8 cellular contexts compared by ENCODE assay signal in the genomic region with DNA sequence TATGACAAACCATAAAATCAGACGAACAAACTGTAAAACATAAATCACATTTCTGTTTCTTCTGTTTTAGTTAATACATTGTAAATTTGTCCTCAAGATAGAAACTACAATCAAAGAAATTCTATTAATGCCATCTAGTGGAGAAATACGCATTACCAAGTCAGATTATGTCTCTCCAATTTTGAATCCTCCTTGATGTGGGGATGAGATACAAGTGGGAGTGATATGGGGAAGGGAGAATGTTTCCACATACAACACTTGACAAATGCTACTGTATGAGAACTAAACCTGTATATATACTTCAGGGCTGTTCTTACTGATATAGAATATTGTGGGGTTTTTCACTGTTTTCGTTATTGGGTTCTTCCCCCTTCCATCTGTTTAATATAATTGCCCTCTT. TPM values are rescaled to one million over a fixed set of nuclear protein-coding genes. Genes with fewer than 3 reads are reported as not detected.
A peak's percentile ranks its signal among the peaks of the same experiment; 100 is the strongest.
DNase-seq lines count a peak whose midpoint lies in the region; ATAC-seq and TF ChIP-seq lines count a peak whose summit lies in the region.

No MANE protein-coding gene starts in this region.

- in situ Hi-C loops in Panc1 (cut with HindIII; ENCODE audit: low pct_unique_long_range_greater_than_20kb, low sequenced_read_pairs), result no loop called here

- H3K27ac ChIP-seq in Panc1 (ENCODE audit: low read length), result no peak overlapping the region

- POLR2A ChIA-PET in HEK293T (lab: Yijun Ruan, JAX), result no interaction called here
- POLR2A ChIA-PET in Panc1 (lab: Charles Lee), result no interaction called here

- H3K4me3 ChIP-seq in BE2C (ENCODE audit: low read depth, low read length) (no peak overlapping the region), Panc1 (ENCODE audit: low read depth in 2 of 2, low read length in 2 of 2) (no peak overlapping the region)

- DNase-seq in BE2C, result no peak
- no peak for DNase-seq in HEK293T (ENCODE audit: extremely low spot score)
- peak; percentile 10 for DNase-seq in Panc1 (ENCODE audit: low read depth, low spot score)
- DNase-seq in globus pallidus (ENCODE audit: low spot score), result peak; percentile 19
- DNase-seq in NCI-H128 (lab: John Stamatoyannopoulos, UW; ENCODE audit: unreplicated experiment), result no peak
- no peak for DNase-seq in nucleus accumbens (lab: John Stamatoyannopoulos, UW)
- DNase-seq in T-helper 9 cell, result no peak
- no peak for DNase-seq in hepatic stellate cell (ENCODE audit: low spot score)

- no peaks in the 10 kb centered on the region for H3K9me3 ChIP-seq in BE2C
- H3K9me3 ChIP-seq in Panc1 (ENCODE audit: control insufficient read depth, insufficient read depth, low read depth, low read length), result no peaks in the 10 kb centered on the region

- no peak for ATAC-seq in Panc1

- TF ChIP-seq CTCF in BE2C (IDR thresholded peaks at IDR 0.05; ENCODE audit: low read depth, low read length), result peak; percentile 32; the same call in 1 of the 2 replicates
- peak; percentile 69; the same call in 1 of the 2 replicates for TF ChIP-seq CTCF in Panc1 (IDR thresholded peaks at IDR 0.05)

- H3K36me3 ChIP-seq in BE2C, result no peaks in the 10 kb centered on the region
- H3K36me3 ChIP-seq in Panc1 (ENCODE audit: control insufficient read depth, insufficient read depth, low read length), result no peaks in the 10 kb centered on the region

- BruUV-seq in Panc1 (replicated peaks; lab: Mats Ljungman, UMichigan), result no TSS peak

- H3K4me1 ChIP-seq in BE2C (no peaks in the 10 kb centered on the region), Panc1 (ENCODE audit: control insufficient read depth, insufficient read depth, low read length) (peaks cover 3% of the 10 kb centered on the region; the same call in 1 of the 2 replicates)

- H3K27me3 ChIP-seq in BE2C (no peaks in the 10 kb centered on the region), Panc1 (ENCODE audit: control insufficient read depth, insufficient read depth, low read length) (peaks cover 15% of the 10 kb centered on the region)

- intact Hi-C loops in Panc1 (cut with micrococcal nuclease; ENCODE audit: unreplicated experiment), result loop anchor here (1.0 to 5.0 kb wide), 2 partner anchors 120 to 235 kb away; no protein-coding TSS in a partner anchor

- CTCF ChIA-PET in HEK293T (lab: Yijun Ruan, JAX) (no interaction called here), Panc1 (lab: Charles Lee) (no interaction called here)

TF ChIP-seq in HEK293T, 16 proteins besides CTCF, POLR2A, EP300 and RAD21:
- TF ChIP-seq FOXA1 (IDR thresholded peaks at IDR 0.05) (no peak), SUZ12 (IDR thresholded peaks at IDR 0.05) (no peak), BHLHE40 (IDR thresholded peaks at IDR 0.05; ENCODE audit: borderline replicate concordance) (no peak), HDGF (IDR thresholded peaks at IDR 0.05; ENCODE audit: borderline replicate concordance) (no peak), ZNF384 (IDR thresholded peaks at IDR 0.05) (0 out of 2 replicates have a peak, but pooled peaks have one; percentile 22), LEF1 (IDR thresholded peaks at IDR 0.05; ENCODE audit: borderline replicate concordance) (no peak), FOXK2 (IDR thresholded peaks at IDR 0.05) (no peak), TARDBP (IDR thresholded peaks at IDR 0.05) (no peak), NFRKB (IDR thresholded peaks at IDR 0.05) (no peak), FOXM1 (IDR thresholded peaks at IDR 0.05; ENCODE audit: borderline replicate concordance) (no peak), ELF4 (IDR thresholded peaks at IDR 0.05) (no peak), CTBP1 (IDR thresholded peaks at IDR 0.05; ENCODE audit: borderline replicate concordance) (no peak), ARNT (IDR thresholded peaks at IDR 0.05) (no peak), L3MBTL2 (conservative IDR thresholded peaks at IDR 0.05) (no peak), SP1 (IDR thresholded peaks at IDR 0.05) (no peak)
- TF ChIP-seq, protein P1, sequence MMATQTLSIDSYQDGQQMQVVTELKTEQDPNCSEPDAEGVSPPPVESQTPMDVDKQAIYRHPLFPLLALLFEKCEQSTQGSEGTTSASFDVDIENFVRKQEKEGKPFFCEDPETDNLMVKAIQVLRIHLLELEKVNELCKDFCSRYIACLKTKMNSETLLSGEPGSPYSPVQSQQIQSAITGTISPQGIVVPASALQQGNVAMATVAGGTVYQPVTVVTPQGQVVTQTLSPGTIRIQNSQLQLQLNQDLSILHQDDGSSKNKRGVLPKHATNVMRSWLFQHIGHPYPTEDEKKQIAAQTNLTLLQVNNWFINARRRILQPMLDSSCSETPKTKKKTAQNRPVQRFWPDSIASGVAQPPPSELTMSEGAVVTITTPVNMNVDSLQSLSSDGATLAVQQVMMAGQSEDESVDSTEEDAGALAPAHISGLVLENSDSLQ (IDR thresholded peaks at IDR 0.05), result peak; percentile 43; the same call in 1 of the 2 replicates

RNA-seq across cellular contexts. Expression of a gene that starts 2.6 kb away (rescaled TPM):
- polyA plus RNA-seq in BE2C (2012; ENCODE audit: insufficient read depth, insufficient read length, low read depth), result 0.52 TPM
- 0.39 TPM for total RNA-seq in Panc1 (2021; ENCODE audit: unreplicated experiment)
- polyA plus RNA-seq in Panc1 (2012; ENCODE audit: insufficient read length), result 0.28 TPM

Comparison
In these comparisons a context has a peak if more than half of its experiments do, and no peak if none do; other contexts are left out.
1. DNase-seq: peak in Panc1 (single experiment) and globus pallidus (single experiment); none in BE2C (single experiment), HEK293T (single experiment), NCI-H128 (single experiment), nucleus accumbens (0 of 56), T-helper 9 cell (single experiment) and hepatic stellate cell (single experiment).